8 cellular contexts compared by ENCODE assay signal in genomic region chr20:8504030-8504429, GRCh38.
"Had no signal": no experiment of that assay in that cellular context is flagged by ENCODE, and none has a peak within 500 bp of the region (broad histone marks: within the 10 kb centered on the region; RNA-seq: fewer than 3 reads in every experiment).

No MANE protein-coding gene starts in this region.

- H3K4me3 ChIP-seq: GM23248, HAP-1, K562 had no signal

- H3K9me3 ChIP-seq: HAP-1 had no signal

- ATAC-seq: HCT116, K562 had no signal

- H2AFZ ChIP-seq: GM23248 had no signal

- DNase-seq: GM23248, GOT3, H7, HFFc6, IMR-90 had no signal

- H3K27ac ChIP-seq: GM23248 had no signal

- H3K36me3 ChIP-seq: HAP-1 had no signal

- H3K9ac ChIP-seq: GM23248 had no signal
